ENCODE assay signal across 8 cellular contexts in the genomic region with DNA sequence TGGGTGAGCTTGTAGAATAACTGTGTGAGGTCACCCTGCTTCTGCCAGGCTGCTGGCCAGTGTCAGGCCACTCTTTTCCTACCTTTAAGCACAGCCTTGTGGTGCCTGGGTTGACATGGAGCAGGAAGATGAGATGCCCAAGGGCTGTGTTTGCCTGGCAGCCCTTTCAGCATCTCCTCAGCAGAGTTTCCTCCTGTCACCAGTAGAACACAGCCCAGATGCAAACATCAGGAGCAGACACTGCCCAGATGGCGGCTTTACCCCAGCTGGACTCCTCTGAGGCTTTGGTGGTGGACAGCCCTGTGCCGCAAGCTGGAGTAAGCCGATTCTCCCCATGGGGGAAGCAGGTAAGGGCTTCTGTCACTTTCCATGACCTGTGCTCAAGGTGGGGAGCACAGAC.
DNase-seq lines count a peak whose midpoint lies in the region; ATAC-seq, FAIRE-seq and TF ChIP-seq lines count a peak whose summit lies in the region.
"Not testable (repeated sequence)": the region's sequence is repeated elsewhere in the genome, so short reads cannot be mapped to it uniquely, and the experiment has no call there.

No MANE protein-coding gene starts in this region.

- dilution Hi-C loops in IMR-90 (cut with HindIII; ENCODE audit: low sequenced_read_pairs, unreplicated experiment), result not testable (repeated sequence)

- H3K27me3 ChIP-seq in IMR-90 (ENCODE audit: control insufficient read depth, insufficient read depth, low read length); bronchial epithelial cell (ENCODE audit: control insufficient read depth, insufficient read depth, low read length); gastroesophageal sphincter; muscle layer of colon (ENCODE audit: control insufficient read depth in 1 of 2, insufficient read depth in 2 of 2, low read length in 2 of 2); rectal smooth muscle tissue (ENCODE audit: control insufficient read depth, insufficient read depth, low read length); stomach; tibial artery: not testable (repeated sequence)

- in situ Hi-C loops in IMR-90 (cut with MboI; ENCODE audit: low sequenced_read_pairs), result not testable (repeated sequence)

- POLR2A ChIA-PET in IMR-90 (lab: Charles Lee; ENCODE audit: unreplicated experiment), result not testable (repeated sequence)

- not testable (repeated sequence) for H3K56ac ChIP-seq in IMR-90 (ENCODE audit: extremely low read depth, insufficient read depth, low read length)

- no CpG with 5 or more reads among the region's 3 CpGs for WGBS in IMR-90 (ENCODE audit: extremely low coverage in 2 of 2, insufficient read length in 1 of 2), 2 experiments
- WGBS in gastroesophageal sphincter (ENCODE audit: low coverage in 1 of 2), 2 donors, result no CpG with 5 or more reads among the region's 3 CpGs
- WGBS in stomach, 5 donors, result 93 to 94% (median 94%) methylated on average over 3 of the region's 3 CpGs; no CpG with 5 or more reads in 2 of the 5 donors

- peaks cover 34% of the 10 kb centered on the region for H3K4me1 ChIP-seq in IMR-90 (ENCODE audit: control insufficient read depth, insufficient read depth, low read length)
- H3K4me1 ChIP-seq in gastroesophageal sphincter, result peaks cover 0 to 50% (median 3%) of the 10 kb centered on the region in 3 donors
- peaks cover 37% of the 10 kb centered on the region for H3K4me1 ChIP-seq in muscle layer of colon (ENCODE audit: insufficient read depth, low read length)
- H3K4me1 ChIP-seq in rectal smooth muscle tissue (ENCODE audit: control insufficient read depth, insufficient read depth, low read length), result peaks cover 28% of the 10 kb centered on the region
- peaks cover 0 to 33% (median 15%) of the 10 kb centered on the region in 4 donors for H3K4me1 ChIP-seq in stomach
- H3K4me1 ChIP-seq in tibial artery, result peaks cover 0 to 49% (median 21%) of the 10 kb centered on the region in 4 donors

- not testable (repeated sequence) for H2BK5ac ChIP-seq in IMR-90 (ENCODE audit: low read depth, low read length, poor library complexity, severe bottlenecking)

- not testable (repeated sequence) for H3K18ac ChIP-seq in IMR-90 (ENCODE audit: low read depth, low read length)

- DNase-seq in IMR-90; bronchial epithelial cell (ENCODE audit: low read depth); stomach; tibial artery; urothelium cell line (ENCODE audit: low spot score): not testable (repeated sequence)

- peak overlapping the region; percentile 43; the same call in 1 of the 2 replicates for H2AK5ac ChIP-seq in IMR-90 (ENCODE audit: low read depth, low read length)

- ATAC-seq in IMR-90 (ENCODE audit: low read depth); gastroesophageal sphincter: not testable (repeated sequence)

- H2AFZ ChIP-seq in IMR-90 (replicated peaks; ENCODE audit: low read length, poor library complexity), result not testable (repeated sequence)

- H3K9me1 ChIP-seq in IMR-90 (ENCODE audit: insufficient read depth, low read length), result peaks cover 18% of the 10 kb centered on the region

- H3K27ac ChIP-seq in IMR-90 (ENCODE audit: insufficient read depth, low read length), result not testable (repeated sequence)
- H3K27ac ChIP-seq in gastroesophageal sphincter (peak overlapping the region; percentile 5 to 96 (median 93)), muscle layer of colon (ENCODE audit: low read depth, low read length) (peak overlapping the region; percentile 90), rectal smooth muscle tissue (ENCODE audit: low read depth, low read length) (peak overlapping the region; percentile 83), stomach (peak overlapping the region in 3 of 5 donors; percentile 1 to 91 (median 25)), tibial artery (peak overlapping the region; percentile 82 to 88)

- not testable (repeated sequence) for TF ChIP-seq POLR2A in IMR-90 (IDR thresholded peaks at IDR 0.05; ENCODE audit: low read depth, low read length); gastroesophageal sphincter (IDR thresholded peaks at IDR 0.05); stomach (IDR thresholded peaks at IDR 0.05)

- not testable (repeated sequence) for TF ChIP-seq CTCF in IMR-90 (conservative IDR thresholded peaks at IDR 0.05; ENCODE audit: low read depth, low read length); bronchial epithelial cell (IDR thresholded peaks at IDR 0.05; ENCODE audit: insufficient read depth, low read length, severe bottlenecking); gastroesophageal sphincter (IDR thresholded peaks at IDR 0.05); stomach (IDR thresholded peaks at IDR 0.05); tibial artery (IDR thresholded peaks at IDR 0.05)

- intact Hi-C loops in IMR-90 (cut with micrococcal nuclease); stomach (cut with DNase I; ENCODE audit: low total_unique reads): not testable (repeated sequence)
- intact Hi-C loops in tibial artery (cut with DNase I; ENCODE audit: low total_unique reads), result loop anchor here (5.0 kb wide), 1 partner anchor 51 kb away; no protein-coding TSS in a partner anchor

- FAIRE-seq in bronchial epithelial cell (lab: Jason Lieb, UNC), result peak; percentile 73
- FAIRE-seq in urothelium cell line (lab: Jason Lieb, UNC), result peak; percentile 55

- H3K23ac ChIP-seq in IMR-90 (ENCODE audit: low read depth, low read length), result not testable (repeated sequence)

- H3K36me3 ChIP-seq in IMR-90 (ENCODE audit: control insufficient read depth, insufficient read depth, low read length) (peaks cover 62% of the 10 kb centered on the region), tibial artery (peaks cover 0 to 19% (median 4%) of the 10 kb centered on the region in 3 donors)
- H3K36me3 ChIP-seq in bronchial epithelial cell (ENCODE audit: control insufficient read depth, insufficient read depth, low read length); gastroesophageal sphincter; muscle layer of colon (ENCODE audit: insufficient read depth, low read length); rectal smooth muscle tissue (ENCODE audit: control insufficient read depth, insufficient read depth, low read length); stomach: not testable (repeated sequence)

- not testable (repeated sequence) for H3K14ac ChIP-seq in IMR-90 (replicated peaks; ENCODE audit: low read depth, low read length)

- H3K9me3 ChIP-seq in IMR-90 (ENCODE audit: control insufficient read depth, insufficient read depth, low read length); gastroesophageal sphincter; muscle layer of colon (ENCODE audit: low read length); stomach; tibial artery: not testable (repeated sequence)

- not testable (repeated sequence) for H2AK9ac ChIP-seq in IMR-90 (replicated peaks; ENCODE audit: low read depth, low read length, poor library complexity)

- BruUV-seq in IMR-90 (replicated peaks; lab: Mats Ljungman, UMichigan), result not testable (repeated sequence)

- not testable (repeated sequence) for TF ChIP-seq EP300 in gastroesophageal sphincter (IDR thresholded peaks at IDR 0.05)
- peak; percentile 29 for TF ChIP-seq EP300 in stomach (IDR thresholded peaks at IDR 0.05)

- peaks cover 11 to 47% of the 10 kb centered on the region in 2 experiments; a peak in 3 of 4 replicates for H3K79me1 ChIP-seq in IMR-90 (ENCODE audit: low read depth in 1 of 2, low read length in 2 of 2)

- not testable (repeated sequence) for H4K20me1 ChIP-seq in IMR-90 (ENCODE audit: insufficient read depth, low read length)

- not testable (repeated sequence) for H2BK15ac ChIP-seq in IMR-90 (ENCODE audit: low read depth, low read length)

- not testable (repeated sequence) for H3K9ac ChIP-seq in IMR-90 (ENCODE audit: low read depth, low read length); muscle layer of colon (ENCODE audit: low read length); rectal smooth muscle tissue (ENCODE audit: low read length)

- not testable (repeated sequence) for H3K4me3 ChIP-seq in IMR-90 (ENCODE audit: insufficient read depth, low read depth, low read length); bronchial epithelial cell (ENCODE audit: low read depth, low read length); gastroesophageal sphincter; muscle layer of colon (ENCODE audit: low read depth in 1 of 2, low read length in 2 of 2); rectal smooth muscle tissue (ENCODE audit: low read length); stomach; tibial artery

- CTCF ChIA-PET in IMR-90 (lab: Yijun Ruan, JAX), result interaction anchor here (1.5 to 1.9 kb wide), 2 partner anchors 15 to 51 kb away, joined by 3 to 6 read pairs; no protein-coding TSS in a partner anchor

- not testable (repeated sequence) for TF ChIP-seq RAD21 in IMR-90 (IDR thresholded peaks at IDR 0.05; ENCODE audit: low read length)

- peak overlapping the region; percentile 43; the same call in 1 of the 2 replicates for H3K4ac ChIP-seq in IMR-90 (ENCODE audit: low read depth, low read length)

- not testable (repeated sequence) for H2BK20ac ChIP-seq in IMR-90 (ENCODE audit: low read depth, low read length)

- H4K5ac ChIP-seq in IMR-90 (ENCODE audit: low read depth, low read length), result not testable (repeated sequence)

- not testable (repeated sequence) for H3K4me2 ChIP-seq in IMR-90 (ENCODE audit: low read depth, low read length)

- H4K91ac ChIP-seq in IMR-90 (ENCODE audit: insufficient read depth, low read depth, low read length), result not testable (repeated sequence)

- H2BK120ac ChIP-seq in IMR-90 (ENCODE audit: low read depth, low read length), result peak overlapping the region; percentile 16; the same call in 1 of the 2 replicates

- H4K8ac ChIP-seq in IMR-90 (ENCODE audit: low read depth in 2 of 2, low read length in 2 of 2), result 0 out of 4 replicates have a peak overlapping the region, but pooled peaks of 1 of the 2 experiments have one; percentile 34
